8 cellular contexts compared by ENCODE assay signal in genomic region chr7:29564455-29565185, GRCh38. TPM values are rescaled to one million over a fixed set of nuclear protein-coding genes. Genes with fewer than 3 reads are reported as not detected.
A peak's percentile ranks its signal among the peaks of the same experiment; 100 is the strongest.
DNase-seq lines count a peak whose midpoint lies in the region; ATAC-seq, FAIRE-seq and TF ChIP-seq lines count a peak whose summit lies in the region.

No MANE protein-coding gene starts in this region.

- under 1% methylated on average over 21 of the region's 50 CpGs for WGBS in esophagus muscularis mucosa

- no peak for TF ChIP-seq CTCF in AG09309 (IDR thresholded peaks at IDR 0.05; ENCODE audit: control insufficient read depth, insufficient read depth, low read depth, low read length, missing control alignments)
- TF ChIP-seq CTCF in esophagus muscularis mucosa (IDR thresholded peaks at IDR 0.05) = no peak
- no peak for TF ChIP-seq CTCF in vagina (IDR thresholded peaks at IDR 0.05)

- FAIRE-seq in H54 (lab: Jason Lieb, UNC) = no peak

- intact Hi-C loops in esophagus muscularis mucosa (cut with DNase I) = no loop called here
- intact Hi-C loops in vagina (cut with DNase I) = loop anchor here (1.0 kb wide), 1 partner anchor 28 kb away; no protein-coding TSS in a partner anchor

- peak overlapping the region in 3 of 4 donors; percentile 2 to 40 (median 8) for H3K27ac ChIP-seq in esophagus muscularis mucosa (replicated peaks in 1 of 4)
- H3K27ac ChIP-seq in mucosa of rectum (ENCODE audit: low read depth in 2 of 2, low read length in 2 of 2) = peak overlapping the region; percentile 74 to 95
- H3K27ac ChIP-seq in vagina = peak overlapping the region; percentile 6

- H3K4me3 ChIP-seq in AG09309 (ENCODE audit: control insufficient read depth, low read depth, low read length) (peak overlapping the region; percentile 47), esophagus muscularis mucosa (peak overlapping the region; percentile 56 to 67 (median 58)), mucosa of rectum (ENCODE audit: low read length in 2 of 2) (peak overlapping the region; percentile 92 to 93), vagina (peak overlapping the region; percentile 46 to 53)

- H3K4me1 ChIP-seq in esophagus muscularis mucosa (peaks cover 32 to 47% (median 42%) of the 10 kb centered on the region in 4 donors), mucosa of rectum (ENCODE audit: control insufficient read depth in 2 of 2, insufficient read depth in 2 of 2, low read length in 2 of 2) (peaks cover 9 to 14% of the 10 kb centered on the region in 2 donors), vagina (peaks cover 37% of the 10 kb centered on the region)

- no peak for TF ChIP-seq EP300 in esophagus muscularis mucosa (IDR thresholded peaks at IDR 0.05)

- H3K9me3 ChIP-seq in esophagus muscularis mucosa (no peaks in the 10 kb centered on the region), mucosa of rectum (ENCODE audit: control insufficient read depth in 2 of 2, low read length in 2 of 2) (no peaks in the 10 kb centered on the region), vagina (no peaks in the 10 kb centered on the region)

- ATAC-seq in GM19395 (IDR thresholded peaks at IDR 0.05; ENCODE audit: unreplicated experiment) (no peak), HG03442 (IDR thresholded peaks at IDR 0.05; ENCODE audit: unreplicated experiment) (no peak)

- peak overlapping the region; percentile 77 to 94 for H3K9ac ChIP-seq in mucosa of rectum (ENCODE audit: low read depth in 1 of 2, low read length in 2 of 2)

- H3K36me3 ChIP-seq in esophagus muscularis mucosa (no peaks in the 10 kb centered on the region), mucosa of rectum (ENCODE audit: control insufficient read depth in 2 of 2, insufficient read depth in 2 of 2, low read length in 2 of 2) (peaks cover 0 to 7% of the 10 kb centered on the region in 2 donors), vagina (no peaks in the 10 kb centered on the region)

- H3K27me3 ChIP-seq in esophagus muscularis mucosa (peaks cover 6 to 85% (median 41%) of the 10 kb centered on the region in 4 donors), mucosa of rectum (ENCODE audit: control insufficient read depth in 2 of 2, insufficient read depth in 2 of 2, low read length in 2 of 2) (peaks cover 0 to 10% of the 10 kb centered on the region in 2 donors), vagina (no peaks in the 10 kb centered on the region)

- DNase-seq in AG09309 (ENCODE audit: low read depth) (no peak), H54 (ENCODE audit: insufficient read length, low spot score) (peak; percentile 94), T1000 (lab: John Stamatoyannopoulos, UW) (peak; percentile 43), esophagus muscularis mucosa (ENCODE audit: extremely low spot score) (no peak), vagina (ENCODE audit: extremely low spot score in 2 of 2) (no peak)

- no peak for TF ChIP-seq POLR2A in H54 (IDR thresholded peaks at IDR 0.05; ENCODE audit: low read depth, low read length)
- TF ChIP-seq POLR2A in esophagus muscularis mucosa (IDR thresholded peaks at IDR 0.05; ENCODE audit: low read depth) = no peak
- TF ChIP-seq POLR2A in vagina (IDR thresholded peaks at IDR 0.05) = no peak

RNA-seq across cellular contexts. Expression of gene PRR15, which starts 1.0 kb away (rescaled TPM):
- total RNA-seq in esophagus muscularis mucosa (under 1 TPM in 2 of 4 donors, not detected in 2; 0.42 to 0.65 TPM), vagina (not detected)

Comparison
In these comparisons a context has a peak if more than half of its experiments do, and no peak if none do; other contexts are left out.
1. DNase-seq: peak in H54 (single experiment) and T1000 (single experiment); none in AG09309 (single experiment), esophagus muscularis mucosa (single experiment) and vagina (0 of 2).
2. H3K27ac ChIP-seq: peak in every context shown above with its lines; median percentile 84 in mucosa of rectum; 8 in esophagus muscularis mucosa; 6 in vagina.
3. Peak in every context shown above with its lines, with median percentiles within 50 percentile points of each other: H3K4me3 ChIP-seq.